ENCODE assay signal across 1 cellular context in the genomic region with DNA sequence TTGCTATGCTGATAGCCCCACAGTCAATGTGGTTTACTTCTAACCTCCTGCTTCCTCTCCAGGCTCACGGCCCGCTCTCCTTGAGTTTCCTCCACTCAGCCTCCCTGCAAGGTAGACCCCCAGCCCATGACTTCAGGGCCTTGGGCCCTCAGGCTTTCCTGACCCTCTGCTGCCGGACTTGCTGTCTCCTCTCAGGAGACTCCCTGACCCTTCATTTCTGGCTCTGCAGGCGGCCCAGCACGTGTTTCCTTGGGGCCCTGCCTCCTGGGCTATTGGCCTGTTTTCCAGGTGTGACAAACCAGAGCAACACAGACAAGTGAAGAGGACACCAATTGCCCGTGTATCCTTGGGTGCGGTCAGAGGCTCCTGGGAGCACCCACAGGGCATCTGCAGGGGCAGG.
TF ChIP-seq lines count a peak whose summit lies in the region.

No MANE protein-coding gene starts in this region.

TF ChIP-seq in GM23338, 12 proteins besides CTCF, POLR2A, EP300 and RAD21 (continued from another document):
- TF ChIP-seq POLR2AphosphoS5 (IDR thresholded peaks at IDR 0.05; ENCODE audit: low read depth) = no peak
